1 cellular context compared by ENCODE assay signal in the genomic region with DNA sequence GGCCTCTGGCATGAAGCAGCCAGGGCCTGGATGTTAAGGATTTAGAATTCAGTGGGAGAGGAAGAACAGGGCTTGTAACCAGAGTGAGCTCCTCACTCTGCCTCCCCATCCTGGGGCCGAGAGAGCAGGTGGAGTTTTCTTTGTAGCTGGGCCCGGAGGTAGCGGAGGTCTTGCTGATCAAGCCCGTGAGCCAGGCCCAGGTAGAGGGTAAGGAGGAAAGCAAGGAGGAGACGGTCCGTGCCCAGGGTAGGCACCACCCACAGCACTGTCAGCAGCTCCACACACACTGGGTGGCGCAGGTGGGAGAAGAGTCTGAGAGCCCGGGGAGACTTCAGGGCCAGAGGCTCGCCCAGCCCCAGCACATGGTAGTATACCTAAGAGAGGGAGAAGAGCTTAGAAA.
TF ChIP-seq lines count a peak whose summit lies in the region.

No MANE protein-coding gene starts in this region.

TF ChIP-seq in IMR-90, 13 proteins besides CTCF, POLR2A, EP300 and RAD21:
- TF ChIP-seq CHD1 (IDR thresholded peaks at IDR 0.05; ENCODE audit: low read depth, low read length) (no peak), BHLHE40 (IDR thresholded peaks at IDR 0.05; ENCODE audit: low read depth, low read length) (no peak), CEBPB (IDR thresholded peaks at IDR 0.05; ENCODE audit: low read depth, low read length) (no peak), MXI1 (IDR thresholded peaks at IDR 0.05; ENCODE audit: borderline replicate concordance, low read depth, low read length) (no peak), SMC3 (IDR thresholded peaks at IDR 0.05; ENCODE audit: low read depth, low read length) (no peak), MAFK (IDR thresholded peaks at IDR 0.05; ENCODE audit: low read depth, low read length) (no peak)
